1 cellular context compared by ENCODE assay signal in genomic region chr6:22062807-22063408, GRCh38.
A peak's percentile ranks its signal among the peaks of the same experiment; 100 is the strongest.
TF ChIP-seq lines count a peak whose summit lies in the region.

No MANE protein-coding gene starts in this region.

TF ChIP-seq in GM12878, 131 proteins besides CTCF, POLR2A, EP300 and RAD21 (continued from another document):
- TF ChIP-seq, protein P1, sequence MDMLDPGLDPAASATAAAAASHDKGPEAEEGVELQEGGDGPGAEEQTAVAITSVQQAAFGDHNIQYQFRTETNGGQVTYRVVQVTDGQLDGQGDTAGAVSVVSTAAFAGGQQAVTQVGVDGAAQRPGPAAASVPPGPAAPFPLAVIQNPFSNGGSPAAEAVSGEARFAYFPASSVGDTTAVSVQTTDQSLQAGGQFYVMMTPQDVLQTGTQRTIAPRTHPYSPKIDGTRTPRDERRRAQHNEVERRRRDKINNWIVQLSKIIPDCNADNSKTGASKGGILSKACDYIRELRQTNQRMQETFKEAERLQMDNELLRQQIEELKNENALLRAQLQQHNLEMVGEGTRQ (IDR thresholded peaks at IDR 0.05; ENCODE audit: borderline replicate concordance, low read depth, low read length), result no peak; the same call in 1 of the 2 replicates
- TF ChIP-seq ATF2 (IDR thresholded peaks at IDR 0.05; ENCODE audit: low read length), result peak; percentile 68
- TF ChIP-seq RBBP5 (conservative IDR thresholded peaks at IDR 0.05), result no peak
- 0 out of 2 replicates have a peak, but pooled peaks have one; percentile 30 for TF ChIP-seq HDGF (IDR thresholded peaks at IDR 0.05)
- TF ChIP-seq SREBF1 (IDR thresholded peaks at IDR 0.05; ENCODE audit: low read length), result no peak
- TF ChIP-seq TCF12 (IDR thresholded peaks at IDR 0.05; ENCODE audit: low read depth, low read length), result peak; percentile 82
- peak; percentile 73 for TF ChIP-seq BCL11A (IDR thresholded peaks at IDR 0.05; ENCODE audit: low read depth, low read length)
- TF ChIP-seq ZBTB33 (IDR thresholded peaks at IDR 0.05), result no peak
- TF ChIP-seq, protein P2, sequence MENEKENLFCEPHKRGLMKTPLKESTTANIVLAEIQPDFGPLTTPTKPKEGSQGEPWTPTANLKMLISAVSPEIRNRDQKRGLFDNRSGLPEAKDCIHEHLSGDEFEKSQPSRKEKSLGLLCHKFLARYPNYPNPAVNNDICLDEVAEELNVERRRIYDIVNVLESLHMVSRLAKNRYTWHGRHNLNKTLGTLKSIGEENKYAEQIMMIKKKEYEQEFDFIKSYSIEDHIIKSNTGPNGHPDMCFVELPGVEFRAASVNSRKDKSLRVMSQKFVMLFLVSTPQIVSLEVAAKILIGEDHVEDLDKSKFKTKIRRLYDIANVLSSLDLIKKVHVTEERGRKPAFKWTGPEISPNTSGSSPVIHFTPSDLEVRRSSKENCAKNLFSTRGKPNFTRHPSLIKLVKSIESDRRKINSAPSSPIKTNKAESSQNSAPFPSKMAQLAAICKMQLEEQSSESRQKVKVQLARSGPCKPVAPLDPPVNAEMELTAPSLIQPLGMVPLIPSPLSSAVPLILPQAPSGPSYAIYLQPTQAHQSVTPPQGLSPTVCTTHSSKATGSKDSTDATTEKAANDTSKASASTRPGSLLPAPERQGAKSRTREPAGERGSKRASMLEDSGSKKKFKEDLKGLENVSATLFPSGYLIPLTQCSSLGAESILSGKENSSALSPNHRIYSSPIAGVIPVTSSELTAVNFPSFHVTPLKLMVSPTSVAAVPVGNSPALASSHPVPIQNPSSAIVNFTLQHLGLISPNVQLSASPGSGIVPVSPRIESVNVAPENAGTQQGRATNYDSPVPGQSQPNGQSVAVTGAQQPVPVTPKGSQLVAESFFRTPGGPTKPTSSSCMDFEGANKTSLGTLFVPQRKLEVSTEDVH (IDR thresholded peaks at IDR 0.05; ENCODE audit: low read depth, partially characterized antibody), result no peak
- TF ChIP-seq BHLHE40 (IDR thresholded peaks at IDR 0.05; ENCODE audit: borderline replicate concordance in 1 of 2, low read depth in 2 of 2, low read length in 1 of 2), result peak; percentile 94 to 95
- TF ChIP-seq CBX5 (IDR thresholded peaks at IDR 0.05; ENCODE audit: low read depth), result peak; percentile 65; the same call in 1 of the 2 replicates
- no peak for TF ChIP-seq BRCA1 (IDR thresholded peaks at IDR 0.05; ENCODE audit: low read depth, low read length)
- 0 out of 2 replicates have a peak, but pooled peaks have one; percentile 25 for TF ChIP-seq ZNF592 (IDR thresholded peaks at IDR 0.05)
- no peak for TF ChIP-seq PAX8 (IDR thresholded peaks at IDR 0.05)
- no peak for TF ChIP-seq ZNF274 (IDR thresholded peaks at IDR 0.05; ENCODE audit: insufficient read depth, insufficient read length)
- peak; percentile 8 for TF ChIP-seq PBX3 (IDR thresholded peaks at IDR 0.05; ENCODE audit: insufficient replicate concordance, low read depth, low read length)
- TF ChIP-seq JUNB (IDR thresholded peaks at IDR 0.05), result peak; percentile 81
- TF ChIP-seq, protein P3, sequence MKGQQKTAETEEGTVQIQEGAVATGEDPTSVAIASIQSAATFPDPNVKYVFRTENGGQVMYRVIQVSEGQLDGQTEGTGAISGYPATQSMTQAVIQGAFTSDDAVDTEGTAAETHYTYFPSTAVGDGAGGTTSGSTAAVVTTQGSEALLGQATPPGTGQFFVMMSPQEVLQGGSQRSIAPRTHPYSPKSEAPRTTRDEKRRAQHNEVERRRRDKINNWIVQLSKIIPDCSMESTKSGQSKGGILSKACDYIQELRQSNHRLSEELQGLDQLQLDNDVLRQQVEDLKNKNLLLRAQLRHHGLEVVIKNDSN (IDR thresholded peaks at IDR 0.05; ENCODE audit: borderline replicate concordance, extremely low read length, insufficient read depth, low read depth, low read length), result peak; percentile 82
- peak; percentile 45; the same call in 1 of the 2 replicates for TF ChIP-seq TBL1XR1 (IDR thresholded peaks at IDR 0.05; ENCODE audit: low read depth, low read length)
- TF ChIP-seq, protein P4, sequence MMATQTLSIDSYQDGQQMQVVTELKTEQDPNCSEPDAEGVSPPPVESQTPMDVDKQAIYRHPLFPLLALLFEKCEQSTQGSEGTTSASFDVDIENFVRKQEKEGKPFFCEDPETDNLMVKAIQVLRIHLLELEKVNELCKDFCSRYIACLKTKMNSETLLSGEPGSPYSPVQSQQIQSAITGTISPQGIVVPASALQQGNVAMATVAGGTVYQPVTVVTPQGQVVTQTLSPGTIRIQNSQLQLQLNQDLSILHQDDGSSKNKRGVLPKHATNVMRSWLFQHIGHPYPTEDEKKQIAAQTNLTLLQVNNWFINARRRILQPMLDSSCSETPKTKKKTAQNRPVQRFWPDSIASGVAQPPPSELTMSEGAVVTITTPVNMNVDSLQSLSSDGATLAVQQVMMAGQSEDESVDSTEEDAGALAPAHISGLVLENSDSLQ (IDR thresholded peaks at IDR 0.05), result peak; percentile 79; the same call in 1 of the 2 replicates
- TF ChIP-seq CBX3 (IDR thresholded peaks at IDR 0.05; ENCODE audit: borderline replicate concordance, low read depth), result no peak
- no peak for TF ChIP-seq BMI1 (IDR thresholded peaks at IDR 0.05; ENCODE audit: borderline replicate concordance)
- no peak for TF ChIP-seq SP1 (IDR thresholded peaks at IDR 0.05; ENCODE audit: low read depth, low read length)
- TF ChIP-seq IKZF2 (IDR thresholded peaks at IDR 0.05), result peak; percentile 84 to 88
- TF ChIP-seq CHD4 (IDR thresholded peaks at IDR 0.05), result no peak
- TF ChIP-seq NR2C1 (IDR thresholded peaks at IDR 0.05), result no peak
- TF ChIP-seq ZNF207 (IDR thresholded peaks at IDR 0.05; ENCODE audit: borderline replicate concordance), result no peak
- TF ChIP-seq BACH1 (IDR thresholded peaks at IDR 0.05; ENCODE audit: borderline replicate concordance), result peak; percentile 82
- no peak for TF ChIP-seq ZNF384 (IDR thresholded peaks at IDR 0.05; ENCODE audit: borderline replicate concordance, low read depth, low read length)
- no peak for TF ChIP-seq EZH2 (IDR thresholded peaks at IDR 0.05; ENCODE audit: borderline replicate concordance, control insufficient read depth, low read depth, low read length)
- TF ChIP-seq RB1 (IDR thresholded peaks at IDR 0.05; ENCODE audit: borderline replicate concordance), result no peak
- peak in 1 of 2 experiments; percentile 67; a peak in 2 of 4 replicates for TF ChIP-seq ETV6 (conservative IDR thresholded peaks at IDR 0.05 in 1 of 2, IDR thresholded peaks at IDR 0.05 in 1 of 2; ENCODE audit: borderline replicate concordance in 1 of 2, low read depth in 1 of 2)
- no peak for TF ChIP-seq ZSCAN29 (IDR thresholded peaks at IDR 0.05)
- no peak for TF ChIP-seq NFYA (IDR thresholded peaks at IDR 0.05; ENCODE audit: borderline replicate concordance, low read depth, low read length)
- TF ChIP-seq TARDBP (IDR thresholded peaks at IDR 0.05; ENCODE audit: borderline replicate concordance), result no peak
- TF ChIP-seq STAT3 (IDR thresholded peaks at IDR 0.05; ENCODE audit: low read depth, low read length), result no peak
- no peak for TF ChIP-seq NRF1 (conservative IDR thresholded peaks at IDR 0.05; ENCODE audit: low read depth, low read length)
